Comparison of ENCODE assay signal across 22 cellular contexts in the genomic region with DNA sequence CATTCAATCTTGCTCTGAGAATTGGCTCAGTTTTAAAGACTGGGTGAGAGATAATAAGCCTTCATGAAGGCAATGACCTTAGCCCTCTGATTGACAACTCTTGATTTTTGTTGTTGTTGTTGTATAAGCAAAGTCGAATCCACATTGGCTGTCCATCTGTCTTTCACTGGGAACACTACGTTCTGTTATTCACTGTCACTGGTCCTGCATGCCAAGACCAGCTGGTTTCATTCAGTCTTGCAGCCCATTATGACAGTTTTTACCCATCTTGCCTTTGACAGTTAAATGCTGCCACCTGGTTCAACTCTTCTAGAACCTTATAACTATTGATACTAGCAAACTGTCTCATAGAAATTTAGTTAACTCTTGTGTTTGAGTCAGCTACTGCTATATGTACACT.
"Had no signal": no experiment of that assay in that cellular context is flagged by ENCODE, and none has a peak within 500 bp of the region (broad histone marks: within the 10 kb centered on the region; RNA-seq: fewer than 3 reads in every experiment).

No MANE protein-coding gene starts in this region.

- H3K36me3 ChIP-seq: esophagus muscularis mucosa, gastroesophageal sphincter, heart left ventricle, lower lobe of right lung had no signal

- H3K27ac ChIP-seq: coronary artery, dorsolateral prefrontal cortex, esophagus muscularis mucosa, foreskin keratinocyte, gastroesophageal sphincter, heart left ventricle, hepatocyte, lower lobe of right lung had no signal

- H3K9me3 ChIP-seq: esophagus muscularis mucosa, gastroesophageal sphincter, lower lobe of right lung had no signal

- H2AFZ ChIP-seq: hepatocyte had no signal

- DNase-seq: dermis blood vessel endothelial cell; effector CD4-positive, alpha-beta T cell; effector memory CD4-positive, alpha-beta T cell; foreskin keratinocyte; heart left ventricle; hypothalamus; immature natural killer cell; islet precursor cell; kidney; kidney glomerular epithelial cell; left colon; left ventricle myocardium superior; lower lobe of right lung; mesendoderm; midbrain; naive thymus-derived CD4-positive, alpha-beta T cell had no signal

- H3K4me2 ChIP-seq: hepatocyte had no signal

- ATAC-seq: foreskin keratinocyte; gastroesophageal sphincter; heart left ventricle; left colon; left lobe of liver; left ventricle myocardium superior; lower lobe of right lung; naive thymus-derived CD4-positive, alpha-beta T cell had no signal

- H3K4me3 ChIP-seq: coronary artery, dorsolateral prefrontal cortex, esophagus muscularis mucosa, gastroesophageal sphincter, heart left ventricle, hepatocyte, lower lobe of right lung had no signal

- H3K27me3 ChIP-seq: dorsolateral prefrontal cortex, esophagus muscularis mucosa, foreskin keratinocyte, gastroesophageal sphincter, heart left ventricle, hepatocyte had no signal

- H3K4me1 ChIP-seq: esophagus muscularis mucosa, foreskin keratinocyte, gastroesophageal sphincter, heart left ventricle, lower lobe of right lung had no signal

- H3K79me2 ChIP-seq: hepatocyte had no signal
